1 cellular context compared by ENCODE assay signal in genomic region chr14:56635041-56635440, GRCh38.
TF ChIP-seq lines count a peak whose summit lies in the region.

No MANE protein-coding gene starts in this region.

TF ChIP-seq in HepG2, 621 proteins besides CTCF, POLR2A, EP300 and RAD21 (continued from another document):
- TF ChIP-seq ZBTB39 (CRISPR knock-in tag; IDR thresholded peaks at IDR 0.05) (no peak), MLX (CRISPR knock-in tag; IDR thresholded peaks at IDR 0.05) (no peak), EHMT2 (IDR thresholded peaks at IDR 0.05; ENCODE audit: borderline replicate concordance, low read depth, low read length) (no peak), ZNF790 (CRISPR knock-in tag; IDR thresholded peaks at IDR 0.05; ENCODE audit: borderline replicate concordance) (no peak), ELF1 (CRISPR knock-in tag; IDR thresholded peaks at IDR 0.05) (no peak), ZNF605 (CRISPR knock-in tag; IDR thresholded peaks at IDR 0.05) (no peak), CBX2 (IDR thresholded peaks at IDR 0.05; ENCODE audit: low read depth, low read length) (no peak), CBX2 (CRISPR knock-in tag; IDR thresholded peaks at IDR 0.05; ENCODE audit: low read depth) (no peak), NFE2L2 (IDR thresholded peaks at IDR 0.05; ENCODE audit: low read length) (no peak), ZNF776 (CRISPR knock-in tag; IDR thresholded peaks at IDR 0.05) (no peak), TEF (CRISPR knock-in tag; IDR thresholded peaks at IDR 0.05) (no peak), ATF6 (CRISPR knock-in tag; conservative IDR thresholded peaks at IDR 0.05) (no peak), GMEB2 (CRISPR knock-in tag; IDR thresholded peaks at IDR 0.05; ENCODE audit: low read depth) (no peak), ZNF281 (CRISPR knock-in tag; IDR thresholded peaks at IDR 0.05; ENCODE audit: borderline replicate concordance) (no peak), NFYC (CRISPR knock-in tag; IDR thresholded peaks at IDR 0.05) (no peak), FOXK2 (IDR thresholded peaks at IDR 0.05) (no peak), TBP (CRISPR knock-in tag; IDR thresholded peaks at IDR 0.05) (no peak)
TF ChIP-seq in HepG2: peak in this region for 0.
